In the genomic region with DNA sequence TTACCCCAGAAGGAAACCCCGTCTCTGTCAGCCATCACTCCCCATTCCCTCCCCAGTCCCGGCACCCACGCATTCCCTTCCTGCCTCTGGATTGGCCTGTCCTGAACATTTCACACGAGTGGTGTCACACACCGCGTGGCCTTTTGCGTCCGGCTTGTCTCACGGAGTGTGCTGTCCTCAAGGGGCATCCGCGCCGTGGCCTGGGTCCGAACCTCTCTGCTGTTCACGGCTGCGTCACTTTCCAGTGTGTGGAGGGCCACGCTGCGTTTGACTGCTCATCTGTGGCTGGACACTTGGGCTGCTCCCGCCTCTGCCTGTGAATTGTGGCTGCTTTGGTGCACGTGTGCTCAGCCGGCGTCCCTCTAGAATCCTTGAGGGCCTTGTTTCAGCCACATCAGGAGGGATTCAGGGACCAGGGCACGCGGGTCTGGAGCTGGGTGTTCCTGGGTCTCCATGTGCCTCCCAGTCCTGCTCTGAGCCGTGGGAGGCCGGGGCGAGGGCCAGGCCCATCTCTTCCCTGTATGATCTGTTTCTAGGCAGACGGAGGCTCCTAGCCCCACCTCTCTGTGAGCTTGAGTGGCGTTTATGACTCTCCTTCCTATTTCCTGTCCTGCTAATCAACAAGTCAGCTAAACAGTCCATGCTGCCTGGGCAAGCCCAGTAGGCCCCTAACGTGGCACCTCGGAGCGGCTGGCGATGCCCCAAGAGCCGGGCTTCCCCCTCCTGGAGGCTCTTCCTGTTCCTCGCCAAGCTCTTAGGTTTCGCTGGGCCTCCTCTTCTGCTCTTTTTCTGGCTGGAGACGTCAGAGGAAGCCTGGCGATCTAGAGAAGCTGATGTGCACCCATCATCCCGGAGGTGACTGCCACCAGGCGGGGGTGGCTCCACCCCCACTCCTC, we compare ENCODE assay signal across 8 cellular contexts. TPM values are rescaled to one million over a fixed set of nuclear protein-coding genes. Genes with fewer than 3 reads are reported as not detected.
DNase-seq lines count a peak whose midpoint lies in the region; ATAC-seq, FAIRE-seq and TF ChIP-seq lines count a peak whose summit lies in the region.

No MANE protein-coding gene starts in this region.

- no peaks in the 10 kb centered on the region for H3K27me3 ChIP-seq in small intestine (ENCODE audit: control insufficient read depth in 2 of 2, insufficient read depth in 2 of 2, low read length in 2 of 2)

- no peaks in the 10 kb centered on the region for H3K9me3 ChIP-seq in small intestine (ENCODE audit: control insufficient read depth, low read depth)

- H3K27ac ChIP-seq in small intestine (ENCODE audit: low read depth in 1 of 2, low read length in 1 of 2) = peak overlapping the region; percentile 73 to 85

- peaks cover 0 to 4% (median 0%) of the 10 kb centered on the region in 3 donors for H3K36me3 Mint-ChIP-seq in immature natural killer cell

- peaks cover 0 to 2% (median 1%) of the 10 kb centered on the region in 3 donors for H3K27me3 Mint-ChIP-seq in immature natural killer cell (ENCODE audit: low read depth in 3 of 3)

- TF ChIP-seq CTCF in astrocyte of the spinal cord (IDR thresholded peaks at IDR 0.05; ENCODE audit: low read depth, low read length) = no peak

- no peaks in the 10 kb centered on the region for H3K9me3 Mint-ChIP-seq in immature natural killer cell

- peaks cover 13 to 29% of the 10 kb centered on the region in 2 donors for H3K4me1 Mint-ChIP-seq in immature natural killer cell

- DNase-seq in RKO (ENCODE audit: low spot score) = peak; percentile 50
- peak; percentile 54 for DNase-seq in astrocyte of the spinal cord (ENCODE audit: low read depth, low spot score)
- peak in 1 of 3 donors; percentile 15 for DNase-seq in immature natural killer cell
- peak; percentile 88 for DNase-seq in small intestine
- DNase-seq in SW480 (ENCODE audit: low spot score) = no peak
- DNase-seq in NCI-H187 treated with DMSO at 0.1 percent for 48 hours (lab: John Stamatoyannopoulos, UW) = no peak
- DNase-seq in dedifferentiated amniotic fluid mesenchymal stem cell (ENCODE audit: extremely low spot score) = no peak

- no peak for ATAC-seq in GM18505 (IDR thresholded peaks at IDR 0.05; ENCODE audit: unreplicated experiment)

- peak; percentile 15 for TF ChIP-seq POLR2A in GM18505 (IDR thresholded peaks at IDR 0.05; ENCODE audit: borderline replicate concordance, extremely low read depth, insufficient read depth, insufficient read length)

- H3K4me3 Mint-ChIP-seq in immature natural killer cell = peak overlapping the region in 3 of 5 donors; percentile 40 to 71 (median 55)

- peak overlapping the region; percentile 60 to 85 (median 76) for H3K27ac Mint-ChIP-seq in immature natural killer cell

- peaks cover 4 to 8% of the 10 kb centered on the region in 2 donors for H3K4me1 ChIP-seq in small intestine (ENCODE audit: control insufficient read depth in 2 of 2, insufficient read depth in 1 of 2, low read depth in 1 of 2, low read length in 1 of 2)

- in situ Hi-C loops in astrocyte of the spinal cord (cut with HindIII; ENCODE audit: low sequenced_read_pairs) = no loop called here

- 43 to 56% (median 46%) methylated on average over 39 of the region's 39 CpGs for WGBS in small intestine, 3 donors

- FAIRE-seq in small intestine (lab: Jason Lieb, UNC) = no peak

- no peaks in the 10 kb centered on the region for H3K36me3 ChIP-seq in small intestine (ENCODE audit: control insufficient read depth in 2 of 2, insufficient read depth in 2 of 2, low read length in 2 of 2)

- H3K4me3 ChIP-seq in astrocyte of the spinal cord (ENCODE audit: low read depth, low read length) = no peak overlapping the region
- H3K4me3 ChIP-seq in small intestine (ENCODE audit: low read depth in 1 of 2, low read length in 2 of 2) = no peak overlapping the region

RNA-seq across cellular contexts. Expression of a gene that starts 8.1 kb away (rescaled TPM):
- polyA plus RNA-seq in immature natural killer cell = 10 to 100 TPM; 10.8 to 14.5 (median 11.7) TPM
- 10 to 100 TPM; 65.8 to 86.2 (median 66.9) TPM for polyA plus RNA-seq in small intestine

RNA-seq across cellular contexts. Expression of a gene that starts 24.2 kb away (rescaled TPM):
- polyA plus RNA-seq in immature natural killer cell = not detected
- polyA plus RNA-seq in small intestine = under 1 TPM in 1 of 3 donors, not detected in 2; 0.30 TPM

RNA-seq across cellular contexts. Expression of a gene that starts 27.9 kb away (rescaled TPM):
- 100 to 1,000 TPM; 145 to 310 (median 303) TPM for polyA plus RNA-seq in immature natural killer cell
- 100 to 1,000 TPM; 310 to 823 (median 675) TPM for polyA plus RNA-seq in small intestine

RNA-seq across cellular contexts. Expression of a gene that starts 34.7 kb away (rescaled TPM):
- polyA plus RNA-seq in immature natural killer cell (10 to 100 TPM in 2 of 3 donors, 1 to 10 TPM in 1; 4.9 to 16.0 (median 10.8) TPM), small intestine (10 to 100 TPM; 28.1 to 35.4 (median 30.6) TPM)

RNA-seq across cellular contexts. Expression of a gene that starts 39.6 kb away (rescaled TPM):
- 1 to 10 TPM in 1 of 3 donors, under 1 TPM in 2; 0.27 to 3.4 (median 0.89) TPM for polyA plus RNA-seq in immature natural killer cell
- polyA plus RNA-seq in small intestine = 10 to 100 TPM; 19.7 to 32.1 (median 19.7) TPM

Comparison
In these comparisons a context has a peak if more than half of its experiments do, and no peak if none do; other contexts are left out.
1. DNase-seq: peak in RKO (single experiment), astrocyte of the spinal cord (single experiment) and small intestine (single experiment); none in SW480 (single experiment), NCI-H187 treated with DMSO at 0.1 percent for 48 hours (single experiment) and dedifferentiated amniotic fluid mesenchymal stem cell (single experiment).
2. RNA of a gene that starts 8.1 kb away (polyA plus RNA-seq): 65.8 to 86.2 TPM in small intestine; 10.8 to 14.5 TPM in immature natural killer cell; every median in the first group is over 4 times any median in the second.